Comparison of ENCODE assay signal across 35 cellular contexts in genomic region chr2:63632382-63632781, GRCh38. TPM values are rescaled to one million over a fixed set of nuclear protein-coding genes. Genes with fewer than 3 reads are reported as not detected.
DNase-seq lines count a peak whose midpoint lies in the region; ATAC-seq, FAIRE-seq and TF ChIP-seq lines count a peak whose summit lies in the region.
"Had no signal": no experiment of that assay in that cellular context is flagged by ENCODE, and none has a peak within 500 bp of the region (broad histone marks: within the 10 kb centered on the region; RNA-seq: fewer than 3 reads in every experiment).

No MANE protein-coding gene starts in this region.

- no peak overlapping the region for H3K9ac ChIP-seq in HepG2 (ENCODE audit: insufficient read depth, low read depth, low read length)
- H3K9ac ChIP-seq in HCT116 (ENCODE audit: low read length), result no peak overlapping the region
- H3K9ac ChIP-seq in K562 (ENCODE audit: insufficient read depth in 1 of 2, low read depth in 2 of 2, low read length in 2 of 2), result no peak overlapping the region
- H3K9ac ChIP-seq: BLaER1; BLaER1 treated with 17β-estradiol and CSF1 and Interleukin-3, amounts not matched to agents 10 nM and 100 nM had no signal

- H3K4me1 ChIP-seq in HepG2 (ENCODE audit: insufficient read depth, low read length) (no peaks in the 10 kb centered on the region), right lobe of liver (no peaks in the 10 kb centered on the region), HCT116 (ENCODE audit: control insufficient read depth in 1 of 2, insufficient read depth in 2 of 2, low read length in 2 of 2) (no peaks in the 10 kb centered on the region), K562 (replicated peaks in 1 of 2; ENCODE audit: control insufficient read depth in 2 of 2, insufficient read depth in 2 of 2, low read length in 2 of 2) (no peaks in the 10 kb centered on the region)
- H3K4me1 ChIP-seq: A549; BE2C; BLaER1; BLaER1 treated with 17β-estradiol and CSF1 and Interleukin-3, amounts not matched to agents 10 nM and 100 nM; Caco-2 had no signal

- H3K9me3 Mint-ChIP-seq in stimulated activated naive B cell treated with anti-CD40 and anti-IgM and Interleukin-4, amounts not matched to agents 10 μg/mL and 1 μg/mL and 100 μg/mL, for 72 hours, result peaks cover 21 to 39% of the 10 kb centered on the region in 2 donors

- H3K36me3 ChIP-seq in HepG2 (replicated peaks in 1 of 2; ENCODE audit: control insufficient read depth in 1 of 2, insufficient read depth in 2 of 2, low read length in 2 of 2), result no peaks in the 10 kb centered on the region
- no peaks in the 10 kb centered on the region for H3K36me3 ChIP-seq in right lobe of liver
- no peaks in the 10 kb centered on the region for H3K36me3 ChIP-seq in HCT116 (ENCODE audit: control insufficient read depth in 1 of 2, insufficient read depth in 2 of 2, low read length in 2 of 2)
- no peaks in the 10 kb centered on the region for H3K36me3 ChIP-seq in K562 (ENCODE audit: control insufficient read depth, insufficient read depth, low read length)
- H3K36me3 ChIP-seq: BE2C; BLaER1; BLaER1 treated with 17β-estradiol and CSF1 and Interleukin-3, amounts not matched to agents 10 nM and 100 nM had no signal

- H3K4me2 ChIP-seq in HepG2 (ENCODE audit: low read depth, low read length) (no peak overlapping the region), HCT116 (ENCODE audit: low read length) (no peak overlapping the region), K562 (ENCODE audit: insufficient read depth, low read length) (no peak overlapping the region)
- H3K4me2 ChIP-seq: A549; BLaER1; BLaER1 treated with 17β-estradiol and CSF1 and Interleukin-3, amounts not matched to agents 10 nM and 100 nM had no signal

- POLR2A ChIA-PET in HepG2 (lab: Yijun Ruan, JAX) (no interaction called here), HCT116 (lab: Charles Lee) (no interaction called here), K562 (lab: Yijun Ruan, JAX) (interaction anchor here (0.8 kb wide), 1 partner anchor 22 kb away, joined by 3 read pairs; no protein-coding TSS in a partner anchor)

- no peak for TF ChIP-seq RAD21 in HepG2 (CRISPR knock-in tag; IDR thresholded peaks at IDR 0.05)
- no peak for TF ChIP-seq RAD21 in HCT116 (IDR thresholded peaks at IDR 0.05; ENCODE audit: low read depth)
- TF ChIP-seq RAD21 in K562 (CRISPR knock-in tag; conservative IDR thresholded peaks at IDR 0.05 in 1 of 2, IDR thresholded peaks at IDR 0.05 in 1 of 2), result no peak

- H3K9me3 ChIP-seq in HepG2 (ENCODE audit: low read length), result peaks cover 24% of the 10 kb centered on the region
- peaks cover 0 to 11% (median 0%) of the 10 kb centered on the region in 4 donors for H3K9me3 ChIP-seq in right lobe of liver
- H3K9me3 ChIP-seq in HCT116 (ENCODE audit: control insufficient read depth in 1 of 2, insufficient read depth in 1 of 2, low read depth in 1 of 2, low read length in 2 of 2), result peaks cover 0 to 4% of the 10 kb centered on the region in 2 experiments; a peak in 1 of 4 replicates
- no peaks in the 10 kb centered on the region; the same call in 1 of the 2 replicates for H3K9me3 ChIP-seq in K562 (replicated peaks; ENCODE audit: control insufficient read depth, insufficient read depth, low read depth, low read length)
- H3K9me3 ChIP-seq: BE2C had no signal

- H3K79me2 ChIP-seq in HepG2 (ENCODE audit: insufficient read depth, low read length) (no peaks in the 10 kb centered on the region), HCT116 (ENCODE audit: insufficient read depth, low read length) (no peaks in the 10 kb centered on the region), K562 (ENCODE audit: control insufficient read depth, insufficient read depth, low read length) (no peaks in the 10 kb centered on the region)

- in situ Hi-C loops in HepG2 (cut with HindIII; ENCODE audit: extremely low pct_ligation_motif_present, low pct_unique_long_range_greater_than_20kb), result no loop called here
- in situ Hi-C loops in K562 (cut with MboI), result no loop called here

- H3K4me1 Mint-ChIP-seq in stimulated activated naive B cell treated with anti-CD40 and anti-IgM and Interleukin-4, amounts not matched to agents 10 μg/mL and 1 μg/mL and 100 μg/mL, for 72 hours, result no peaks in the 10 kb centered on the region
- H3K4me1 Mint-ChIP-seq: B cell; CD14-positive monocyte; CD4-positive, alpha-beta memory T cell; CD8-positive, alpha-beta memory T cell had no signal

- BruUV-seq in HepG2 (replicated peaks; lab: Mats Ljungman, UMichigan) (no TSS peak), HCT116 (replicated peaks; lab: Mats Ljungman, UMichigan) (no TSS peak), K562 (replicated peaks; lab: Mats Ljungman, UMichigan) (no TSS peak)

- RAD21 ChIA-PET in HCT116 (lab: Charles Lee; ENCODE audit: low non-redundant PET in 1 of 2, low total read pairs in 2 of 2, uncharacterized antibody in 2 of 2, unreplicated experiment in 2 of 2), result no interaction called here

- H3K27ac Mint-ChIP-seq in stimulated activated naive B cell treated with anti-CD40 and anti-IgM and Interleukin-4, amounts not matched to agents 10 μg/mL and 1 μg/mL and 100 μg/mL, for 72 hours, result no peak overlapping the region
- H3K27ac Mint-ChIP-seq: B cell; CD14-positive monocyte; CD4-positive, alpha-beta memory T cell; CD4-positive, alpha-beta T cell; CD4-positive, CD25-positive, alpha-beta regulatory T cell; CD8-positive, alpha-beta memory T cell; CD8-positive, alpha-beta T cell had no signal

- under 1% methylated on average over 2 of the region's 2 CpGs for WGBS in HepG2 (ENCODE audit: low lambda C conversion rate)
- 89% methylated on average over 2 of the region's 2 CpGs for WGBS in right lobe of liver (ENCODE audit: insufficient coverage, low coverage, low lambda C conversion rate, missing lambda C conversion rate)
- WGBS in K562 (ENCODE audit: insufficient coverage, low coverage, missing lambda C conversion rate), result 6% methylated on average over 2 of the region's 2 CpGs

- CTCF ChIA-PET in HepG2 (lab: Yijun Ruan, JAX; ENCODE audit: low intra/inter-chr PET ratio, low total read pairs) (no interaction called here), HCT116 (lab: Charles Lee) (no interaction called here), K562 (lab: Yijun Ruan, JAX; ENCODE audit: low intra/inter-chr PET ratio) (no interaction called here)

- no peak for TF ChIP-seq EP300 in HepG2 (IDR thresholded peaks at IDR 0.05; ENCODE audit: low read depth in 2 of 2, low read length in 2 of 2)
- no peak for TF ChIP-seq EP300 in HepG2 (CRISPR knock-in tag; IDR thresholded peaks at IDR 0.05; ENCODE audit: borderline replicate concordance)
- TF ChIP-seq EP300 in K562 (IDR thresholded peaks at IDR 0.05; ENCODE audit: low read length), result no peak

- H3K4me3 ChIP-seq in HepG2 (replicated peaks in 1 of 3; ENCODE audit: insufficient read depth in 1 of 3, low read depth in 2 of 3, low read length in 3 of 3) (no peak overlapping the region), right lobe of liver (no peak overlapping the region), HCT116 (replicated peaks in 1 of 2; ENCODE audit: low read depth in 1 of 2, low read length in 2 of 2) (no peak overlapping the region), K562 (no peak overlapping the region)
- H3K4me3 ChIP-seq: A549; BLaER1; BLaER1 treated with 17β-estradiol and CSF1 and Interleukin-3, amounts not matched to agents 10 nM and 100 nM had no signal

- H2AFZ ChIP-seq in HepG2 (ENCODE audit: low read length) (no peak overlapping the region), HCT116 (ENCODE audit: low read depth, low read length, poor library complexity, severe bottlenecking) (no peak overlapping the region), K562 (ENCODE audit: low read depth, low read length) (no peak overlapping the region)

- H3K27me3 Mint-ChIP-seq in stimulated activated naive B cell treated with anti-CD40 and anti-IgM and Interleukin-4, amounts not matched to agents 10 μg/mL and 1 μg/mL and 100 μg/mL, for 72 hours, result no peaks in the 10 kb centered on the region

- H4K20me1 ChIP-seq in HepG2 (ENCODE audit: insufficient read depth, low read length), result no peaks in the 10 kb centered on the region
- H4K20me1 ChIP-seq in HCT116 (ENCODE audit: insufficient read depth), result no peaks in the 10 kb centered on the region
- no peaks in the 10 kb centered on the region for H4K20me1 ChIP-seq in K562 (replicated peaks; ENCODE audit: control insufficient read depth, insufficient read depth, low read length)
- H4K20me1 ChIP-seq: BLaER1; BLaER1 treated with 17β-estradiol and CSF1 and Interleukin-3, amounts not matched to agents 10 nM and 100 nM had no signal

- H3K4me3 Mint-ChIP-seq in stimulated activated naive B cell treated with anti-CD40 and anti-IgM and Interleukin-4, amounts not matched to agents 10 μg/mL and 1 μg/mL and 100 μg/mL, for 72 hours, result no peak overlapping the region
- H3K4me3 Mint-ChIP-seq: B cell; CD14-positive monocyte; CD4-positive, alpha-beta memory T cell; CD4-positive, alpha-beta T cell; CD4-positive, CD25-positive, alpha-beta regulatory T cell; CD8-positive, alpha-beta memory T cell; CD8-positive, alpha-beta T cell had no signal

- DNase-seq in HepG2 (ENCODE audit: low spot score) (no peak), right lobe of liver (no peak), HCT116 (ENCODE audit: low read depth, low spot score) (no peak), K562 (ENCODE audit: extremely low read depth in 1 of 4, low spot score in 3 of 4) (no peak), NCI-H1048 (lab: John Stamatoyannopoulos, UW) (no peak)
- DNase-seq in stimulated activated naive B cell treated with anti-CD40 and anti-IgM and Interleukin-4, amounts not matched to agents 10 μg/mL and 1 μg/mL and 100 μg/mL, for 72 hours, result no peak
- DNase-seq: 8988T; ACHN; AML-193; C1 segment of cervical spinal cord; Caco-2; Calu3; CD4-positive, alpha-beta memory T cell; CD4-positive, alpha-beta T cell; CD4-positive, CD25-positive, alpha-beta regulatory T cell; CD8-positive, alpha-beta memory T cell; CD8-positive, alpha-beta T cell; COR-L47; DMS 273 treated with DMSO at 0.1 percent for 48 hours; DMS153; DMS53; DMS79; DMS79 treated with DMSO at 0.1 percent for 48 hours; DND-41; EL had no signal

- TF ChIP-seq CTCF in HepG2 (CRISPR knock-in tag; IDR thresholded peaks at IDR 0.05) (no peak), right lobe of liver (IDR thresholded peaks at IDR 0.05) (no peak), HCT116 (IDR thresholded peaks at IDR 0.05 in 2 of 3, conservative IDR thresholded peaks at IDR 0.05 in 1 of 3; ENCODE audit: borderline replicate concordance in 1 of 3, insufficient read depth in 1 of 3, low read depth in 2 of 3, low read length in 2 of 3) (no peak), K562 (IDR thresholded peaks at IDR 0.05 in 2 of 3, conservative IDR thresholded peaks at IDR 0.05 in 1 of 3; ENCODE audit: insufficient read depth in 2 of 3, low read depth in 1 of 3, low read length in 3 of 3) (no peak)

- intact Hi-C loops in HepG2 (cut with micrococcal nuclease; ENCODE audit: unreplicated experiment) (no loop called here), right lobe of liver (cut with DNase I) (no loop called here), HCT116 (cut with micrococcal nuclease) (no loop called here), K562 (cut with micrococcal nuclease) (no loop called here)

- TF ChIP-seq POLR2A in HepG2 (IDR thresholded peaks at IDR 0.05; ENCODE audit: insufficient read depth in 1 of 2, low read depth in 2 of 2, low read length in 2 of 2) (no peak), right lobe of liver (IDR thresholded peaks at IDR 0.05) (no peak), HCT116 (IDR thresholded peaks at IDR 0.05; ENCODE audit: borderline replicate concordance, extremely low read depth, insufficient read depth, insufficient read length) (no peak), K562 (conservative IDR thresholded peaks at IDR 0.05) (no peak)

- H3K27ac ChIP-seq in HepG2 (ENCODE audit: extremely low read length, insufficient read depth, low read length), result no peak overlapping the region
- no peak overlapping the region for H3K27ac ChIP-seq in right lobe of liver
- no peak overlapping the region for H3K27ac ChIP-seq in HCT116 (ENCODE audit: low read depth, low read length)
- H3K27ac ChIP-seq in K562 (ENCODE audit: extremely low read depth, low read depth, low read length), result no peak overlapping the region
- H3K27ac ChIP-seq: 22Rv1; A549; BLaER1; BLaER1 treated with 17β-estradiol and CSF1 and Interleukin-3, amounts not matched to agents 10 nM and 100 nM; C4-2B had no signal

- ATAC-seq in HepG2, result no peak
- no peak for ATAC-seq in right lobe of liver
- ATAC-seq in HCT116, result no peak
- no peak for ATAC-seq in K562
- no peak for ATAC-seq in stimulated activated naive B cell treated with anti-CD40 and anti-IgM and Interleukin-4, amounts not matched to agents 10 μg/mL and 1 μg/mL and 100 μg/mL, for 72 hours (replicated peaks)
- ATAC-seq: A549; CD8-positive, alpha-beta T cell had no signal

- peaks cover 4 to 6% of the 10 kb centered on the region in 2 donors for H3K36me3 Mint-ChIP-seq in stimulated activated naive B cell treated with anti-CD40 and anti-IgM and Interleukin-4, amounts not matched to agents 10 μg/mL and 1 μg/mL and 100 μg/mL, for 72 hours
- H3K36me3 Mint-ChIP-seq: CD14-positive monocyte had no signal

- FAIRE-seq in HepG2 (lab: Jason Lieb, UNC) (no peak), K562 (lab: Jason Lieb, UNC) (no peak)
- FAIRE-seq: A204.1, D721Med had no signal

- peaks cover 0 to 6% of the 10 kb centered on the region in 2 experiments; a peak in 2 of 5 replicates for H3K27me3 ChIP-seq in HepG2 (ENCODE audit: control insufficient read depth in 1 of 2, insufficient read depth in 2 of 2, low read length in 2 of 2)
- H3K27me3 ChIP-seq in right lobe of liver, result no peaks in the 10 kb centered on the region
- no peaks in the 10 kb centered on the region for H3K27me3 ChIP-seq in HCT116 (ENCODE audit: insufficient read depth, low read length)
- H3K27me3 ChIP-seq in K562 (ENCODE audit: control insufficient read depth in 2 of 2, insufficient read depth in 2 of 2, low read length in 2 of 2), result peaks cover 4 to 5% of the 10 kb centered on the region in 2 experiments; a peak in 3 of 5 replicates
- H3K27me3 ChIP-seq: BE2C; BLaER1; BLaER1 treated with 17β-estradiol and CSF1 and Interleukin-3, amounts not matched to agents 10 nM and 100 nM had no signal

- no peaks in the 10 kb centered on the region for H3K9me2 ChIP-seq in HCT116 (ENCODE audit: insufficient read depth)

- no peaks in the 10 kb centered on the region for H3K9me1 ChIP-seq in K562 (ENCODE audit: control insufficient read depth, insufficient read depth, low read length)

RNA-seq across cellular contexts. Expression of gene MDH1, which starts 43.6 kb away (rescaled TPM):
- total RNA-seq in HepG2 (2016; rRNA removed; fragmentation: Illumina TruSeq; extraction: Trizol) (415 and 596 TPM in 2 replicates), right lobe of liver (100 to 1,000 TPM in 4 of 6 experiments, 10 to 100 TPM in 2; 96.4 to 266 (median 110) TPM), HCT116 (2021; ENCODE audit: unreplicated experiment) (192 TPM), K562 (2014; rRNA removed) (191 and 222 TPM in 2 replicates), K562 (2014; rRNA removed; fragmentation: Illumina TruSeq; extraction: Trizol) (362 and 370 TPM in 2 replicates), K562 (2015; rRNA removed; fragmentation: Illumina TruSeq; extraction: Trizol) (267 and 277 TPM in 2 replicates), K562 (2021) (215 and 248 TPM in 2 replicates)
- 85.4 and 99.8 TPM in 2 replicates for total RNA-seq in HepG2 (2016; cell fraction: cytosol; rRNA removed; fragmentation: Illumina TruSeq; extraction: Trizol; ENCODE audit: low read depth)
- total RNA-seq in HepG2 (2016; cell fraction: insoluble cytoplasmic fraction; rRNA removed; fragmentation: Illumina TruSeq; extraction: Trizol), result 405 and 611 TPM in 2 replicates
- total RNA-seq in HepG2 (2016; cell fraction: membrane; rRNA removed; fragmentation: Illumina TruSeq; extraction: Trizol), result 96.5 and 110 TPM in 2 replicates
- 230 and 233 TPM in 2 replicates for total RNA-seq in HepG2 (2016; cell fraction: nucleus; rRNA removed; fragmentation: Illumina TruSeq; extraction: Trizol)
- polyA plus RNA-seq in HepG2 (2011; rRNA removed) (203 and 293 TPM in 2 replicates), K562 (2011; rRNA removed) (405 and 439 TPM in 2 replicates), K562 (2014; fragmentation: Illumina TruSeq; extraction: Trizol) (244 and 284 TPM in 2 replicates), K562 (2014; fragmentation: Nextera tagmentation; extraction: Ambion mirVana) (1,000 to 10,000 TPM; 1,119 to 1,225 TPM), K562 (2014; rRNA removed) (283 and 284 TPM in 2 replicates)
- polyA plus RNA-seq in HepG2 (2011; cell fraction: cytosol; rRNA removed), result 203 and 248 TPM in 2 replicates
- polyA plus RNA-seq in HepG2 (2011; cell fraction: nucleus; rRNA removed), result 56.7 and 75.3 TPM in 2 replicates
- 158 and 206 TPM in 2 replicates for polyA plus RNA-seq in HepG2 (2012)
- 61.0 and 66.0 TPM in 2 replicates for polyA plus RNA-seq in HepG2 (2016; cell fraction: cytosol; fragmentation: Illumina TruSeq; extraction: Trizol; ENCODE audit: low read depth)
- 513 and 532 TPM in 2 replicates for polyA plus RNA-seq in HepG2 (2016; cell fraction: insoluble cytoplasmic fraction; fragmentation: Illumina TruSeq; extraction: Trizol; ENCODE audit: low read depth)
- polyA plus RNA-seq in HepG2 (2016; cell fraction: membrane; fragmentation: Illumina TruSeq; extraction: Trizol; ENCODE audit: low read depth), result 81.4 and 84.3 TPM in 2 replicates
- polyA plus RNA-seq in HepG2 (2016; cell fraction: nucleus; fragmentation: Illumina TruSeq; extraction: Trizol; ENCODE audit: insufficient read depth, low read depth), result 260 and 264 TPM in 2 replicates
- 112 and 123 TPM in 2 replicates for polyA minus RNA-seq in HepG2 (2011; rRNA and poly(A)+ RNA removed; ENCODE audit: low replicate concordance)
- 111 and 121 TPM in 2 replicates for polyA minus RNA-seq in HepG2 (2011; cell fraction: cytosol; rRNA and poly(A)+ RNA removed)
- 112 and 144 TPM in 2 replicates for polyA minus RNA-seq in HepG2 (2011; cell fraction: nucleus; rRNA and poly(A)+ RNA removed)
- 145 and 180 TPM in 2 replicates for polyA plus RNA-seq in HCT116 (2012)
- total RNA-seq in K562 (2011; cell fraction: chromatin; rRNA removed; ENCODE audit: low replicate concordance), result 56.9 and 127 TPM in 2 replicates
- total RNA-seq in K562 (2011; cell fraction: nucleolus; rRNA removed), result 54.5 and 66.7 TPM in 2 replicates
- 86.7 and 146 TPM in 2 replicates for total RNA-seq in K562 (2011; cell fraction: nucleoplasm; rRNA removed)
- polyA plus RNA-seq in K562 (2011; cell fraction: cytosol; rRNA removed), result 122 and 268 TPM in 2 replicates
- polyA plus RNA-seq in K562 (2011; cell fraction: nucleus; rRNA removed), result 59.4 and 132 TPM in 2 replicates
- polyA plus RNA-seq in K562 (2012), result 213 and 266 TPM in 2 replicates
- polyA minus RNA-seq in K562 (2011; rRNA and poly(A)+ RNA removed), result 240 and 259 TPM in 2 replicates
- 89.5 and 90.5 TPM in 2 replicates for polyA minus RNA-seq in K562 (2011; cell fraction: cytosol; rRNA and poly(A)+ RNA removed)
- 51.8 and 115 TPM in 2 replicates for polyA minus RNA-seq in K562 (2011; cell fraction: nucleus; rRNA and poly(A)+ RNA removed)

RNA-seq across cellular contexts. Expression of gene WDPCP, which starts 44.1 kb away (rescaled TPM):
- total RNA-seq in HepG2 (2016; rRNA removed; fragmentation: Illumina TruSeq; extraction: Trizol) (4.6 and 5.2 TPM in 2 replicates), right lobe of liver (1 to 10 TPM; 2.7 to 4.4 (median 3.0) TPM), HCT116 (2021; ENCODE audit: unreplicated experiment) (4.1 TPM), K562 (2014; rRNA removed) (6.4 and 6.8 TPM in 2 replicates), K562 (2014; rRNA removed; fragmentation: Illumina TruSeq; extraction: Trizol) (5.9 TPM in 2 replicates), K562 (2015; rRNA removed; fragmentation: Illumina TruSeq; extraction: Trizol) (5.3 and 5.7 TPM in 2 replicates), K562 (2021) (6.2 and 7.4 TPM in 2 replicates)
- total RNA-seq in HepG2 (2016; cell fraction: cytosol; rRNA removed; fragmentation: Illumina TruSeq; extraction: Trizol; ENCODE audit: low read depth), result 14.2 and 15.9 TPM in 2 replicates
- 4.7 and 5.5 TPM in 2 replicates for total RNA-seq in HepG2 (2016; cell fraction: insoluble cytoplasmic fraction; rRNA removed; fragmentation: Illumina TruSeq; extraction: Trizol)
- 9.0 and 11.8 TPM in 2 replicates for total RNA-seq in HepG2 (2016; cell fraction: membrane; rRNA removed; fragmentation: Illumina TruSeq; extraction: Trizol)
- 18.6 and 20.4 TPM in 2 replicates for total RNA-seq in HepG2 (2016; cell fraction: nucleus; rRNA removed; fragmentation: Illumina TruSeq; extraction: Trizol)
- polyA plus RNA-seq in HepG2 (2011; rRNA removed) (1.8 and 2.9 TPM in 2 replicates), K562 (2011; rRNA removed) (4.6 and 5.5 TPM in 2 replicates), K562 (2014; fragmentation: Illumina TruSeq; extraction: Trizol) (2.7 and 3.4 TPM in 2 replicates), K562 (2014; fragmentation: Nextera tagmentation; extraction: Ambion mirVana) (1 to 10 TPM; 1.4 to 1.5 TPM), K562 (2014; rRNA removed) (1.6 and 3.0 TPM in 2 replicates)
- polyA plus RNA-seq in HepG2 (2011; cell fraction: cytosol; rRNA removed), result 0.97 and 1.0 TPM in 2 replicates
- polyA plus RNA-seq in HepG2 (2011; cell fraction: nucleus; rRNA removed), result 4.3 TPM in 2 replicates
- polyA plus RNA-seq in HepG2 (2012), result 1.7 and 2.0 TPM in 2 replicates
- polyA plus RNA-seq in HepG2 (2016; cell fraction: cytosol; fragmentation: Illumina TruSeq; extraction: Trizol; ENCODE audit: low read depth), result 0.53 and 0.58 TPM in 2 replicates
- polyA plus RNA-seq in HepG2 (2016; cell fraction: insoluble cytoplasmic fraction; fragmentation: Illumina TruSeq; extraction: Trizol; ENCODE audit: low read depth), result 2.5 and 2.8 TPM in 2 replicates
- 1.5 and 2.0 TPM in 2 replicates for polyA plus RNA-seq in HepG2 (2016; cell fraction: membrane; fragmentation: Illumina TruSeq; extraction: Trizol; ENCODE audit: low read depth)
- 5.1 and 6.1 TPM in 2 replicates for polyA plus RNA-seq in HepG2 (2016; cell fraction: nucleus; fragmentation: Illumina TruSeq; extraction: Trizol; ENCODE audit: insufficient read depth, low read depth)
- polyA minus RNA-seq in HepG2 (2011; rRNA and poly(A)+ RNA removed; ENCODE audit: low replicate concordance), result 9.9 and 26.1 TPM in 2 replicates
- 2.5 and 4.6 TPM in 2 replicates for polyA minus RNA-seq in HepG2 (2011; cell fraction: cytosol; rRNA and poly(A)+ RNA removed)
- 44.1 and 49.7 TPM in 2 replicates for polyA minus RNA-seq in HepG2 (2011; cell fraction: nucleus; rRNA and poly(A)+ RNA removed)
- polyA plus RNA-seq in HCT116 (2012), result 1.3 and 1.4 TPM in 2 replicates
- total RNA-seq in K562 (2011; cell fraction: chromatin; rRNA removed; ENCODE audit: low replicate concordance), result 42.1 and 65.6 TPM in 2 replicates
- 22.7 and 30.9 TPM in 2 replicates for total RNA-seq in K562 (2011; cell fraction: nucleolus; rRNA removed)
- total RNA-seq in K562 (2011; cell fraction: nucleoplasm; rRNA removed), result 32.0 and 35.1 TPM in 2 replicates
- 2.1 and 2.3 TPM in 2 replicates for polyA plus RNA-seq in K562 (2011; cell fraction: cytosol; rRNA removed)
- 9.5 and 11.1 TPM in 2 replicates for polyA plus RNA-seq in K562 (2011; cell fraction: nucleus; rRNA removed)
- 2.4 and 3.3 TPM in 2 replicates for polyA plus RNA-seq in K562 (2012)
- polyA minus RNA-seq in K562 (2011; rRNA and poly(A)+ RNA removed), result 19.7 and 24.2 TPM in 2 replicates
- polyA minus RNA-seq in K562 (2011; cell fraction: cytosol; rRNA and poly(A)+ RNA removed), result 3.4 and 3.5 TPM in 2 replicates
- 29.9 and 50.8 TPM in 2 replicates for polyA minus RNA-seq in K562 (2011; cell fraction: nucleus; rRNA and poly(A)+ RNA removed)

Comparison
In these comparisons a context has a peak if more than half of its experiments do, and no peak if none do; other contexts are left out.
1. Of the 241 proteins assayed by ChIP-seq in both HepG2 and K562: peak only in HepG2: none; only in K562: ZNF280B; in both: none; in neither: 240.